ENCODE assay signal across 8 cellular contexts in the genomic region with DNA sequence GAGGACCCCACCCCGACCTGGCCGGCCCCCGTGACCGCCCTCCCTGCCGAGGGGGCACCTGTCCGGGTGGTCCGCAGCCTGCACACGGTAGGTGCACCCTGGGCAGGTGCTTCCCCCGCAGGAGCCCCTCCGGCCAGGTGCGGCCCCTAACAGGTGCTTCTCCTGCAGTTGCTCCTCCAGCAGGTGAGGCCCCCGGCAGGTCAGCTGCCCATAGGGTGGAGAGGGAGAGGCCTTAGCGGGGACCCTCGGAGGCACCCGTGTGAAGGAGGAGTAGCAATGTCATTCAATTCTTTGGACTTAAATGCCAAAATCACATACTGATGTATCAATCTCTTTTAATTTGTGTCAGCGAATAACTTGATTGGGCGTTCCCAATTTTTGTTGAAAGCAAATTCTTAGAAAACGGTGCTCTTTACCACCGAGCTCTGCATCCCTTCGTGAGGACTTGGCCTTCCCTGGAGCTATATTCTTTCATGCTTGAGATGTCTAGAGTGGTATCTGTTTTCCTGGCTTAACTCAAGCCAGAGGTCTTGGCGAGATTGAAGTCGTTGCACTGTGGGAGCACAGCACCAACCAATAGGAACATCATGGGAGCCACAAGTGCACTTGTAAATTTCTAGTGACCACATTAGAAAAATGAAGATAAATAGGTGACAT.
DNase-seq lines count a peak whose midpoint lies in the region; ATAC-seq lines count a peak whose summit lies in the region.

No MANE protein-coding gene starts in this region.

- no peaks in the 10 kb centered on the region for H3K36me3 ChIP-seq in mucosa of stomach (ENCODE audit: control insufficient read depth, insufficient read depth, low read length)

- H3K27me3 ChIP-seq in mucosa of stomach (ENCODE audit: control insufficient read depth, insufficient read depth, low read length) = no peaks in the 10 kb centered on the region

- H3K9me3 ChIP-seq in mucosa of stomach (ENCODE audit: control insufficient read depth, low read length) = no peaks in the 10 kb centered on the region

- peak overlapping the region; percentile 66 for H3K4me3 ChIP-seq in mucosa of stomach (ENCODE audit: low read length)

- no peak for ATAC-seq in HG02610 (IDR thresholded peaks at IDR 0.05; ENCODE audit: unreplicated experiment)

- H3K4me1 ChIP-seq in mucosa of stomach (ENCODE audit: control insufficient read depth, insufficient read depth, low read length) = peaks cover 17% of the 10 kb centered on the region

- H3K9ac ChIP-seq in mucosa of stomach (ENCODE audit: low read length) = peak overlapping the region; percentile 69

- peak; percentile 11 for DNase-seq in activated T-cell treated with anti-CD3 and anti-CD28 coated beads for 4 hours
- no peak for DNase-seq in activated T-cell treated with anti-CD3 and anti-CD28 coated beads, Interleukin-2, amount 50 U/mL, for 48 hours
- DNase-seq in NCI-H2227 (lab: John Stamatoyannopoulos, UW; ENCODE audit: unreplicated experiment) = peak; percentile 61
- DNase-seq in cerebellar cortex (ENCODE audit: low spot score) = peak; percentile 34
- no peak for DNase-seq in superior temporal gyrus (ENCODE audit: extremely low spot score)
- DNase-seq in NCI-H1048 (lab: John Stamatoyannopoulos, UW) = no peak

Comparison
In these comparisons a context has a peak if more than half of its experiments do, and no peak if none do; other contexts are left out.
1. DNase-seq: peak in activated T-cell treated with anti-CD3 and anti-CD28 coated beads for 4 hours (single experiment), NCI-H2227 (single experiment) and cerebellar cortex (single experiment); none in activated T-cell treated with anti-CD3 and anti-CD28 coated beads, Interleukin-2, amount 50 U/mL, for 48 hours (0 of 2), superior temporal gyrus (single experiment) and NCI-H1048 (single experiment).